In the genomic region with DNA sequence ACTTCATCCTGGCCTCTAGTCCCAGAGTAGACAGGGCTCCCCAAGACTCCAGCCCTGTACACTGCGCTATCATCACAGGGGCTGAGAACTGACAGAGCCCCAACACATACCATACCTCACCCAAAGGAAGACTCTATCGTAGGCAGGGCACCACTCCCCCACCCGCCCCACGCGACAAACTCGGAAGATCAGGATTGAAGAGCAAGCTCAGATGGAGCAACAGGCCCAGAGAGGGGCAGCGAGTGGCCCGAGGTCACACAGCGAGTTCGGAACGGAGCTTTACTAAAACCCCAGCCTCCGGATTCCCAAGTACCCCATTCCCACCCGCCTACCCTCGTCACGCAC, we compare ENCODE assay signal across 8 cellular contexts. TPM values are rescaled to one million over a fixed set of nuclear protein-coding genes. Genes with fewer than 3 reads are reported as not detected.
DNase-seq lines count a peak whose midpoint lies in the region; ATAC-seq lines count a peak whose summit lies in the region.

No MANE protein-coding gene starts in this region.

- POLR2A ChIA-PET in CD8-positive, alpha-beta memory T cell (lab: Charles Lee) = interaction anchor here (0.7 to 1.2 kb wide), 3 partner anchors 8 to 59 kb away, joined by 3 to 4 read pairs (median 4); a partner anchor contains a TSS
- POLR2A ChIA-PET in activated naive CD8-positive, alpha-beta T cell treated with anti-CD3 and anti-CD28 coated beads, Interleukin-2, amount 10 ng/mL, durations not matched to agents 7 days and 5 days (lab: Charles Lee) = interaction anchor here (0.6 to 2.2 kb wide), 11 partner anchors 9 to 123 kb away, joined by 3 to 16 read pairs (median 4); a partner anchor contains a TSS

- peaks cover 36 to 51% (median 44%) of the 10 kb centered on the region in 3 donors for H3K4me1 Mint-ChIP-seq in CD8-positive, alpha-beta memory T cell
- H3K4me1 Mint-ChIP-seq in activated naive CD8-positive, alpha-beta T cell treated with anti-CD3 and anti-CD28 coated beads, Interleukin-2, amount 10 ng/mL, durations not matched to agents 7 days and 5 days = peaks cover 25% of the 10 kb centered on the region
- H3K4me1 Mint-ChIP-seq in immature natural killer cell = peaks cover 44 to 59% of the 10 kb centered on the region in 2 donors
- peaks cover 61% of the 10 kb centered on the region for H3K4me1 Mint-ChIP-seq in stimulated activated naive CD8-positive, alpha-beta T cell treated with anti-CD3 and anti-CD28 coated beads, Interleukin-15, amount 100 ng/mL, for 72 hours

- no peaks in the 10 kb centered on the region for H3K27me3 ChIP-seq in CD8-positive, alpha-beta memory T cell (ENCODE audit: insufficient read depth, low read length, poor library complexity, severe bottlenecking)

- H3K36me3 Mint-ChIP-seq in CD8-positive, alpha-beta memory T cell = peaks cover 0 to 15% (median 0%) of the 10 kb centered on the region in 3 donors
- peaks cover 21% of the 10 kb centered on the region for H3K36me3 Mint-ChIP-seq in activated naive CD8-positive, alpha-beta T cell treated with anti-CD3 and anti-CD28 coated beads, Interleukin-2, amount 10 ng/mL, durations not matched to agents 7 days and 5 days
- H3K36me3 Mint-ChIP-seq in immature natural killer cell = peaks cover 0 to 7% (median 3%) of the 10 kb centered on the region in 3 donors

- peaks cover 20% of the 10 kb centered on the region for H3K4me1 ChIP-seq in CD8-positive, alpha-beta memory T cell (ENCODE audit: insufficient read depth, low read length)

- peak in 1 of 5 donors; percentile 6 for DNase-seq in CD8-positive, alpha-beta memory T cell
- DNase-seq in activated naive CD8-positive, alpha-beta T cell treated with anti-CD3 and anti-CD28 coated beads, Interleukin-2, amount 10 ng/mL, durations not matched to agents 7 days and 5 days = peak; percentile 43
- DNase-seq in immature natural killer cell (no peak), COR-L47 (lab: John Stamatoyannopoulos, UW) (no peak), hepatic stellate cell (ENCODE audit: low spot score) (no peak), DMS153 treated with DMSO at 0.1 percent for 48 hours (lab: John Stamatoyannopoulos, UW; ENCODE audit: unreplicated experiment) (no peak)
- no peak for DNase-seq in stimulated activated naive CD8-positive, alpha-beta T cell treated with anti-CD3 and anti-CD28 coated beads, Interleukin-15, amount 100 ng/mL, for 72 hours

- no peaks in the 10 kb centered on the region for H3K9me3 ChIP-seq in CD8-positive, alpha-beta memory T cell (ENCODE audit: low read length)

- H3K27ac ChIP-seq in CD8-positive, alpha-beta memory T cell (ENCODE audit: low read depth, low read length) = peak overlapping the region; percentile 41

- no peaks in the 10 kb centered on the region for H3K9me3 Mint-ChIP-seq in CD8-positive, alpha-beta memory T cell
- H3K9me3 Mint-ChIP-seq in activated naive CD8-positive, alpha-beta T cell treated with anti-CD3 and anti-CD28 coated beads, Interleukin-2, amount 10 ng/mL, durations not matched to agents 7 days and 5 days = no peaks in the 10 kb centered on the region
- no peaks in the 10 kb centered on the region for H3K9me3 Mint-ChIP-seq in immature natural killer cell
- H3K9me3 Mint-ChIP-seq in stimulated activated naive CD8-positive, alpha-beta T cell treated with anti-CD3 and anti-CD28 coated beads, Interleukin-15, amount 100 ng/mL, for 72 hours = no peaks in the 10 kb centered on the region

- H3K4me3 ChIP-seq in CD8-positive, alpha-beta memory T cell (ENCODE audit: low read length) = peak overlapping the region; percentile 47

- no peaks in the 10 kb centered on the region for H3K36me3 ChIP-seq in CD8-positive, alpha-beta memory T cell (ENCODE audit: insufficient read depth, low read length)

- H3K4me3 Mint-ChIP-seq in CD8-positive, alpha-beta memory T cell = peak overlapping the region; percentile 91 to 99 (median 94)
- peak overlapping the region; percentile 97 for H3K4me3 Mint-ChIP-seq in activated naive CD8-positive, alpha-beta T cell treated with anti-CD3 and anti-CD28 coated beads, Interleukin-2, amount 10 ng/mL, durations not matched to agents 7 days and 5 days
- H3K4me3 Mint-ChIP-seq in immature natural killer cell = peak overlapping the region; percentile 96 to 99 (median 97)
- peak overlapping the region; percentile 87 to 90 for H3K4me3 Mint-ChIP-seq in stimulated activated naive CD8-positive, alpha-beta T cell treated with anti-CD3 and anti-CD28 coated beads, Interleukin-15, amount 100 ng/mL, for 72 hours

- H3K27me3 Mint-ChIP-seq in CD8-positive, alpha-beta memory T cell = no peaks in the 10 kb centered on the region
- no peaks in the 10 kb centered on the region for H3K27me3 Mint-ChIP-seq in activated naive CD8-positive, alpha-beta T cell treated with anti-CD3 and anti-CD28 coated beads, Interleukin-2, amount 10 ng/mL, durations not matched to agents 7 days and 5 days
- H3K27me3 Mint-ChIP-seq in immature natural killer cell (ENCODE audit: low read depth in 3 of 3) = peaks cover 2 to 6% (median 3%) of the 10 kb centered on the region in 3 donors
- no peaks in the 10 kb centered on the region for H3K27me3 Mint-ChIP-seq in stimulated activated naive CD8-positive, alpha-beta T cell treated with anti-CD3 and anti-CD28 coated beads, Interleukin-15, amount 100 ng/mL, for 72 hours

- H3K27ac Mint-ChIP-seq in CD8-positive, alpha-beta memory T cell = peak overlapping the region; percentile 72 to 98 (median 90)
- peak overlapping the region; percentile 87 for H3K27ac Mint-ChIP-seq in activated naive CD8-positive, alpha-beta T cell treated with anti-CD3 and anti-CD28 coated beads, Interleukin-2, amount 10 ng/mL, durations not matched to agents 7 days and 5 days
- H3K27ac Mint-ChIP-seq in immature natural killer cell = peak overlapping the region; percentile 80 to 95 (median 92)
- peak overlapping the region in 1 of 2 donors; percentile 35 for H3K27ac Mint-ChIP-seq in stimulated activated naive CD8-positive, alpha-beta T cell treated with anti-CD3 and anti-CD28 coated beads, Interleukin-15, amount 100 ng/mL, for 72 hours

- CTCF ChIA-PET in CD8-positive, alpha-beta memory T cell (lab: Charles Lee) = interaction anchor here (2.4 kb wide), 1 partner anchor 71 kb away, joined by 9 read pairs; a partner anchor contains a TSS

- ATAC-seq in HG03457 (IDR thresholded peaks at IDR 0.05; ENCODE audit: unreplicated experiment) = peak; percentile 15
- no peak for ATAC-seq in activated naive CD8-positive, alpha-beta T cell treated with anti-CD3 and anti-CD28 coated beads, Interleukin-2, amount 10 ng/mL, durations not matched to agents 7 days and 5 days (ENCODE audit: low read depth)
- peak; percentile 19 for ATAC-seq in stimulated activated naive CD8-positive, alpha-beta T cell treated with anti-CD3 and anti-CD28 coated beads, Interleukin-15, amount 100 ng/mL, for 72 hours

RNA-seq across cellular contexts. Expression of a gene that starts 15.7 kb away (rescaled TPM):
- total RNA-seq in CD8-positive, alpha-beta memory T cell = 10 to 100 TPM; 24.1 to 25.1 TPM
- polyA plus RNA-seq in CD8-positive, alpha-beta memory T cell = 22.9 TPM
- 10 to 100 TPM; 44.0 to 48.8 TPM for total RNA-seq in activated naive CD8-positive, alpha-beta T cell treated with anti-CD3 and anti-CD28 coated beads, Interleukin-2, amount 10 ng/mL, durations not matched to agents 7 days and 5 days
- polyA plus RNA-seq in immature natural killer cell = 10 to 100 TPM; 11.1 to 28.0 (median 13.6) TPM

RNA-seq across cellular contexts. Expression of a gene that starts 58.7 kb away (rescaled TPM):
- 100 to 1,000 TPM; 116 to 129 TPM for total RNA-seq in CD8-positive, alpha-beta memory T cell
- polyA plus RNA-seq in CD8-positive, alpha-beta memory T cell = 94.6 TPM
- 10 to 100 TPM; 67.8 to 70.9 TPM for total RNA-seq in activated naive CD8-positive, alpha-beta T cell treated with anti-CD3 and anti-CD28 coated beads, Interleukin-2, amount 10 ng/mL, durations not matched to agents 7 days and 5 days
- 10 to 100 TPM; 62.3 to 81.7 (median 70.9) TPM for polyA plus RNA-seq in immature natural killer cell
